17 cellular contexts compared by ENCODE assay signal in the genomic region with DNA sequence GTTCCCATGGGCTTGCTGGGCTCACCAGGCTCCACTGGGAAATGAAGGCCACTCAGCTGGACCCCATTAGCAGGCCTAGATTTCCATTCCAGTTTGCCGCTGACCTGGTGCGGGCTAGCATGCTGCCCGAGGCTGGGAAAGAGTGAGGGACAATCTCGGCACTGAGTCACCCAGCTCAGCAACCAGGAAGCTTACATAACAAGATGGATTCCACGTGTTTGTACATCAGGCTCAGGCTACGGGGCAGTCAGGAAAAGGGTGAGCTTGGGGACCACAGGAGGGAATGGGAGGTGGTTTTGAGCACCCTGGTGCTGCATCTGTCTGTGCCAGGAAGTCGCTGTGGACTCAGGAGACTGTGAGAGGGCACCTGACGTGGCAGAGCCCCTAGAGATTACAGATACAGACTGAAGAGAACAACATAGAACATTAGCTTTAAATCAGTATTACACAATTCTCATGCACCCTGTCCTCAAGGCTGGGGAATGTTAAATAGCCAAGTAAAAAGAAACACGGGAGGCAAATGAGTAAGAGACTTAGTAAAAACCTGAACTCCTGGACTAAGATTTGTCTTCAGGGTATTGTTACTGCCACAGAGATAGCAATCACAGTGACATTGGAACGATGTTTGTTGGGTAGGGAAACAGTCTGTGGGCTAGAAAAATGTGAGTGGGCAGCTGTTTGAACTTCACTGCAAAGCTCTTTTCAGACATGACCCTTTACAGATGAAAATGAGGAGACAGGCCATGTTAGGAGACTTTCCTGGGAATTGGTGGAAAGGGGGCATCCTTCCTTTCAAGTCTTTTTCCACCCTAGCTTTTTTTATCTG. TPM values are rescaled to one million over a fixed set of nuclear protein-coding genes. Genes with fewer than 3 reads are reported as not detected.
A peak's percentile ranks its signal among the peaks of the same experiment; 100 is the strongest.
DNase-seq lines count a peak whose midpoint lies in the region; ATAC-seq, FAIRE-seq and TF ChIP-seq lines count a peak whose summit lies in the region.
"Had no signal": no experiment of that assay in that cellular context is flagged by ENCODE, and none has a peak within 500 bp of the region (broad histone marks: within the 10 kb centered on the region; RNA-seq: fewer than 3 reads in every experiment).

No MANE protein-coding gene starts in this region.

- CTCF ChIA-PET in HEK293 (lab: Yijun Ruan, JAX): interaction anchor here (0.6 kb wide), 1 partner anchor 68 kb away, joined by 3 read pairs; no protein-coding TSS in a partner anchor
- CTCF ChIA-PET in naive thymus-derived CD4-positive, alpha-beta T cell (lab: Charles Lee): interaction anchor here (1.2 kb wide), 1 partner anchor 259 kb away, joined by 4 read pairs; no protein-coding TSS in a partner anchor

- no peaks in the 10 kb centered on the region for H3K36me3 Mint-ChIP-seq in naive thymus-derived CD4-positive, alpha-beta T cell
- H3K36me3 Mint-ChIP-seq: activated naive CD8-positive, alpha-beta T cell treated with anti-CD3 and anti-CD28 coated beads for 36 hours; natural killer cell had no signal

- H3K4me3 ChIP-seq in HEK293 (ENCODE audit: low read depth, low read length) (no peak overlapping the region), bronchial epithelial cell (ENCODE audit: low read depth, low read length) (no peak overlapping the region)
- H3K4me3 ChIP-seq in naive thymus-derived CD4-positive, alpha-beta T cell (ENCODE audit: low read length): no peak overlapping the region
- H3K4me3 ChIP-seq: SJCRH30 had no signal

- H3K9me3 ChIP-seq in HEK293 (ENCODE audit: control insufficient read depth, insufficient read depth, low read depth, low read length): no peaks in the 10 kb centered on the region
- no peaks in the 10 kb centered on the region for H3K9me3 ChIP-seq in naive thymus-derived CD4-positive, alpha-beta T cell (ENCODE audit: control insufficient read depth in 2 of 3, low read length in 3 of 3)
- H3K9me3 ChIP-seq: SJCRH30 had no signal

- no peak overlapping the region for H3K4me3 Mint-ChIP-seq in naive thymus-derived CD4-positive, alpha-beta T cell
- H3K4me3 Mint-ChIP-seq: activated naive CD8-positive, alpha-beta T cell treated with anti-CD3 and anti-CD28 coated beads for 36 hours; H9; natural killer cell had no signal

- TF ChIP-seq CTCF in HEK293 (tag by site-specific recombination; IDR thresholded peaks at IDR 0.05) (no peak), bronchial epithelial cell (IDR thresholded peaks at IDR 0.05; ENCODE audit: insufficient read depth, low read length, severe bottlenecking) (no peak)

- no peaks in the 10 kb centered on the region for H3K27me3 ChIP-seq in bronchial epithelial cell (ENCODE audit: control insufficient read depth, insufficient read depth, low read length)
- no peaks in the 10 kb centered on the region for H3K27me3 ChIP-seq in naive thymus-derived CD4-positive, alpha-beta T cell (ENCODE audit: control insufficient read depth in 2 of 2, insufficient read depth in 2 of 2, low read length in 2 of 2)
- H3K27me3 ChIP-seq: SJCRH30 had no signal

- no peaks in the 10 kb centered on the region for H3K4me1 ChIP-seq in HEK293 (ENCODE audit: control insufficient read depth, insufficient read depth, low read length)
- no peaks in the 10 kb centered on the region for H3K4me1 ChIP-seq in naive thymus-derived CD4-positive, alpha-beta T cell (ENCODE audit: control insufficient read depth in 2 of 2, insufficient read depth in 2 of 2, low read length in 2 of 2)

- H3K27ac Mint-ChIP-seq in naive thymus-derived CD4-positive, alpha-beta T cell: peak overlapping the region in 1 of 9 donors; percentile 13
- H3K27ac Mint-ChIP-seq: activated naive CD8-positive, alpha-beta T cell treated with anti-CD3 and anti-CD28 coated beads for 36 hours; natural killer cell had no signal

- H3K4me1 Mint-ChIP-seq in naive thymus-derived CD4-positive, alpha-beta T cell: no peaks in the 10 kb centered on the region
- H3K4me1 Mint-ChIP-seq: activated naive CD8-positive, alpha-beta T cell treated with anti-CD3 and anti-CD28 coated beads for 36 hours; natural killer cell had no signal

- FAIRE-seq in bronchial epithelial cell (lab: Jason Lieb, UNC): no peak

- peak; percentile 18 for ATAC-seq in naive thymus-derived CD4-positive, alpha-beta T cell
- no peak for ATAC-seq in GM19463 (IDR thresholded peaks at IDR 0.05; ENCODE audit: unreplicated experiment)
- ATAC-seq: natural killer cell had no signal

- H3K9me3 Mint-ChIP-seq in naive thymus-derived CD4-positive, alpha-beta T cell: no peaks in the 10 kb centered on the region
- H3K9me3 Mint-ChIP-seq: activated naive CD8-positive, alpha-beta T cell treated with anti-CD3 and anti-CD28 coated beads for 36 hours; H9; natural killer cell had no signal

- POLR2A ChIA-PET in HEK293 (lab: Yijun Ruan, JAX): interaction anchor here (0.5 kb wide), 1 partner anchor 51 kb away, joined by 3 read pairs; no protein-coding TSS in a partner anchor
- POLR2A ChIA-PET in naive thymus-derived CD4-positive, alpha-beta T cell (lab: Charles Lee): interaction anchor here (0.8 kb wide), 1 partner anchor 19 kb away, joined by 3 read pairs; no protein-coding TSS in a partner anchor

- peaks cover 0 to 5% (median 0%) of the 10 kb centered on the region in 5 donors for H3K27me3 Mint-ChIP-seq in naive thymus-derived CD4-positive, alpha-beta T cell
- H3K27me3 Mint-ChIP-seq: activated naive CD8-positive, alpha-beta T cell treated with anti-CD3 and anti-CD28 coated beads for 36 hours had no signal

- H3K27ac ChIP-seq in HEK293 (ENCODE audit: extremely low read depth, low read depth, low read length): no peak overlapping the region
- H3K27ac ChIP-seq in naive thymus-derived CD4-positive, alpha-beta T cell (ENCODE audit: low read depth, low read length): no peak overlapping the region
- H3K27ac ChIP-seq: SJCRH30, VCaP had no signal

- H3K36me3 ChIP-seq in HEK293 (ENCODE audit: control insufficient read depth in 2 of 2, insufficient read depth in 1 of 2, low read length in 2 of 2) (no peaks in the 10 kb centered on the region), bronchial epithelial cell (ENCODE audit: control insufficient read depth, insufficient read depth, low read length) (no peaks in the 10 kb centered on the region)
- H3K36me3 ChIP-seq in naive thymus-derived CD4-positive, alpha-beta T cell (ENCODE audit: control insufficient read depth in 2 of 3, insufficient read depth in 3 of 3, low read length in 3 of 3): no peaks in the 10 kb centered on the region
- H3K36me3 ChIP-seq: SJCRH30 had no signal

- DNase-seq in AG08395 (ENCODE audit: low spot score) (peak; percentile 87), bronchial epithelial cell (ENCODE audit: low read depth) (peak; percentile 25), iPS-NIHi11 (ENCODE audit: low spot score) (no peak), posterior vena cava (ENCODE audit: low spot score) (no peak), NCI-H146 treated with DMSO at 0.1 percent for 48 hours (lab: John Stamatoyannopoulos, UW; ENCODE audit: unreplicated experiment) (no peak)
- no peak for DNase-seq in naive thymus-derived CD4-positive, alpha-beta T cell
- DNase-seq: activated naive CD8-positive, alpha-beta T cell treated with anti-CD3 and anti-CD28 coated beads for 36 hours; cortex of kidney; H9; natural killer cell; NCI-H1694 treated with DMSO at 0.1 percent for 48 hours; NCI-H774; SJCRH30; stimulated activated CD4-positive, alpha-beta T cell treated with anti-CD3 and anti-CD28 coated beads, Interleukin-12 subunit alpha, Interleukin-12 subunit beta, amount 100 ng/mL, for 4 hours had no signal

- intact Hi-C loops in naive thymus-derived CD4-positive, alpha-beta T cell (cut with micrococcal nuclease): no loop called here
- intact Hi-C loops in posterior vena cava (cut with DNase I): no loop called here

TF ChIP-seq in HEK293, 187 proteins besides CTCF, POLR2A, EP300 and RAD21 (continues in another document):
- TF ChIP-seq ZNF354C (tag by site-specific recombination; IDR thresholded peaks at IDR 0.05; ENCODE audit: borderline replicate concordance, low read depth): no peak
- TF ChIP-seq EGR2 (tag by site-specific recombination; IDR thresholded peaks at IDR 0.05; ENCODE audit: low read depth): peak; percentile 54; the same call in 1 of the 2 replicates
- TF ChIP-seq ATF2 (tag by site-specific recombination; IDR thresholded peaks at IDR 0.05; ENCODE audit: low read depth): no peak
- TF ChIP-seq ZNF248 (tag by site-specific recombination; IDR thresholded peaks at IDR 0.05): no peak
- TF ChIP-seq ZNF19 (tag by site-specific recombination; IDR thresholded peaks at IDR 0.05; ENCODE audit: low read depth): no peak
- TF ChIP-seq, protein P1, sequence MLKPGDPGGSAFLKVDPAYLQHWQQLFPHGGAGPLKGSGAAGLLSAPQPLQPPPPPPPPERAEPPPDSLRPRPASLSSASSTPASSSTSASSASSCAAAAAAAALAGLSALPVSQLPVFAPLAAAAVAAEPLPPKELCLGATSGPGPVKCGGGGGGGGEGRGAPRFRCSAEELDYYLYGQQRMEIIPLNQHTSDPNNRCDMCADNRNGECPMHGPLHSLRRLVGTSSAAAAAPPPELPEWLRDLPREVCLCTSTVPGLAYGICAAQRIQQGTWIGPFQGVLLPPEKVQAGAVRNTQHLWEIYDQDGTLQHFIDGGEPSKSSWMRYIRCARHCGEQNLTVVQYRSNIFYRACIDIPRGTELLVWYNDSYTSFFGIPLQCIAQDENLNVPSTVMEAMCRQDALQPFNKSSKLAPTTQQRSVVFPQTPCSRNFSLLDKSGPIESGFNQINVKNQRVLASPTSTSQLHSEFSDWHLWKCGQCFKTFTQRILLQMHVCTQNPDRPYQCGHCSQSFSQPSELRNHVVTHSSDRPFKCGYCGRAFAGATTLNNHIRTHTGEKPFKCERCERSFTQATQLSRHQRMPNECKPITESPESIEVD (tag by site-specific recombination; IDR thresholded peaks at IDR 0.05): no peak

RNA-seq across cellular contexts. Expression of gene GLUL, which starts 51.1 kb away (rescaled TPM):
- total RNA-seq in bronchial epithelial cell: 344 and 510 TPM in 2 replicates
- total RNA-seq in naive thymus-derived CD4-positive, alpha-beta T cell: 100 to 1,000 TPM in 3 of 5 experiments, 10 to 100 TPM in 2; 66.2 to 357 (median 112) TPM
- polyA plus RNA-seq in naive thymus-derived CD4-positive, alpha-beta T cell: 10 to 100 TPM; 44.9 to 57.8 TPM
- total RNA-seq in posterior vena cava: 100 to 1,000 TPM; 482 to 580 TPM

Comparison
In these comparisons a context has a peak if more than half of its experiments do, and no peak if none do; other contexts are left out.
1. DNase-seq: peak in AG08395 (single experiment) and bronchial epithelial cell (single experiment); none in naive thymus-derived CD4-positive, alpha-beta T cell (0 of 9), iPS-NIHi11 (single experiment), posterior vena cava (single experiment) and NCI-H146 treated with DMSO at 0.1 percent for 48 hours (single experiment).